In the genomic region with DNA sequence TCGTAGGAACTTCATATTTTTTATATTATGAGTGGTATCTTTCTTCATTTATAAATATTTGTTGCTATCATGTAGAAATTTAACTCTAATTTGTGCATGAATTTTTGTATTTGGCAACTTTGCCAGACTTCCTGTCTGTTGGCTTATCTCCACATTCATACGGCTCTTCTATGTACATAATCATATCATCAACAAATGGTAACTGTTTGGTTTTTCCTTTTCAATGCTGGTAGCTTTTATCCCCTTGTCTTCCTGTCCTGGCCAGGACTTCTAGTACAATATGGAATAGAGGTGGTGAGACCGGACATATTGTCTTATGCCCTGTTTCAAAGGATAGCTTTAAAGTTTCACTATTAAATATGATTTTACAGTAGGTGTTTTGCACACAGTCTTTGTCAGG, we compare ENCODE assay signal across 19 cellular contexts.
A peak's percentile ranks its signal among the peaks of the same experiment; 100 is the strongest.
DNase-seq lines count a peak whose midpoint lies in the region; ATAC-seq and TF ChIP-seq lines count a peak whose summit lies in the region.
"Had no signal": no experiment of that assay in that cellular context is flagged by ENCODE, and none has a peak within 500 bp of the region (broad histone marks: within the 10 kb centered on the region; RNA-seq: fewer than 3 reads in every experiment).

No MANE protein-coding gene starts in this region.

- H2AFZ ChIP-seq in Loucy (ENCODE audit: low read length), result peak overlapping the region; percentile 32; the same call in 1 of the 2 replicates
- H2AFZ ChIP-seq: GM23338 had no signal

- no peaks in the 10 kb centered on the region for H3K27me3 ChIP-seq in Loucy (ENCODE audit: insufficient read depth, low read length, poor library complexity, severe bottlenecking)
- H3K27me3 ChIP-seq: BLaER1 had no signal

- H3K4me1 ChIP-seq in Loucy (ENCODE audit: insufficient read depth, low read length, poor library complexity, severe bottlenecking), result peaks cover 28% of the 10 kb centered on the region
- H3K4me1 ChIP-seq: HAP-1 had no signal

- H4K20me1 ChIP-seq in Loucy (ENCODE audit: insufficient read depth, low read length, poor library complexity, severe bottlenecking), result no peaks in the 10 kb centered on the region
- H4K20me1 ChIP-seq: BLaER1 had no signal

- peak overlapping the region; percentile 45 for H3K4me2 ChIP-seq in Loucy (ENCODE audit: low read depth, low read length, poor library complexity, severe bottlenecking)
- H3K4me2 ChIP-seq: BLaER1, GM23338 had no signal

- no peaks in the 10 kb centered on the region for H3K9me2 ChIP-seq in Loucy (replicated peaks; ENCODE audit: low read depth, low read length)

- H3K79me2 ChIP-seq in Loucy (ENCODE audit: insufficient read depth, low read length), result no peaks in the 10 kb centered on the region

- ATAC-seq in HG02571 (IDR thresholded peaks at IDR 0.05; ENCODE audit: unreplicated experiment), result no peak
- ATAC-seq: CD8-positive, alpha-beta T cell; GM23338 had no signal

- H3K9ac ChIP-seq in Loucy (ENCODE audit: low read depth, low read length, poor library complexity, severe bottlenecking), result peak overlapping the region; percentile 53
- H3K9ac ChIP-seq: BLaER1 had no signal

- H3K9me3 ChIP-seq in Loucy (ENCODE audit: insufficient read depth, low read depth, low read length), result peaks cover 4% of the 10 kb centered on the region; the same call in 1 of the 2 replicates
- H3K9me3 ChIP-seq: HAP-1 had no signal

- no peak overlapping the region for H3K4me3 ChIP-seq in Jurkat, Clone E6-1 (ENCODE audit: low read length)
- H3K4me3 ChIP-seq in Loucy (ENCODE audit: low read length, poor library complexity, severe bottlenecking) (peak overlapping the region; percentile 30), fibroblast of villous mesenchyme (ENCODE audit: low read depth, low read length) (no peak overlapping the region)
- H3K4me3 ChIP-seq: BLaER1, GM23338, HAP-1 had no signal

- DNase-seq in Jurkat, Clone E6-1 (ENCODE audit: low read depth, low spot score), result peak; percentile 42
- DNase-seq in dermis blood vessel endothelial cell (peak; percentile 6), fibroblast of villous mesenchyme (ENCODE audit: low read depth) (peak; percentile 30), OCI-M1 (lab: John Stamatoyannopoulos, UW) (no peak), COLO829 (ENCODE audit: low spot score) (no peak), NCI-H774 (lab: John Stamatoyannopoulos, UW) (no peak)
- DNase-seq: Calu3; CD4-positive, CD25-positive, alpha-beta regulatory T cell; CD8-positive, alpha-beta T cell; COR-L47; DMS53; DMS79 treated with DMSO at 0.1 percent for 48 hours; GF-D8; HFFc6 had no signal

- H3K36me3 ChIP-seq in Loucy (ENCODE audit: insufficient read depth, low read length), result no peaks in the 10 kb centered on the region
- H3K36me3 ChIP-seq: BLaER1, HAP-1 had no signal

- H3F3A ChIP-seq in Loucy (ENCODE audit: low read depth), result no peaks in the 10 kb centered on the region

- TF ChIP-seq CTCF in Loucy (conservative IDR thresholded peaks at IDR 0.05; ENCODE audit: low read length) (no peak), fibroblast of villous mesenchyme (IDR thresholded peaks at IDR 0.05; ENCODE audit: insufficient read depth, low read depth, low read length) (no peak)

Comparison
In these comparisons a context has a peak if more than half of its experiments do, and no peak if none do; other contexts are left out.
1. DNase-seq: peak in Jurkat, Clone E6-1 (single experiment), dermis blood vessel endothelial cell (single experiment) and fibroblast of villous mesenchyme (single experiment); none in OCI-M1 (single experiment), COLO829 (single experiment) and NCI-H774 (single experiment).